In genomic region chr11:126585388-126586302, GRCh38 we compare ENCODE assay signal across 9 cellular contexts.
DNase-seq lines count a peak whose midpoint lies in the region; ATAC-seq and TF ChIP-seq lines count a peak whose summit lies in the region.
"Had no signal": no experiment of that assay in that cellular context is flagged by ENCODE, and none has a peak within 500 bp of the region (broad histone marks: within the 10 kb centered on the region; RNA-seq: fewer than 3 reads in every experiment).

No MANE protein-coding gene starts in this region.

- H3K4me1 Mint-ChIP-seq in WTC11, result peaks cover 16% of the 10 kb centered on the region
- no peaks in the 10 kb centered on the region for H3K4me1 Mint-ChIP-seq in activated CD4-positive, alpha-beta T cell treated with anti-CD3 and anti-CD28 coated beads for 36 hours

- no peak overlapping the region for H3K27ac Mint-ChIP-seq in WTC11
- no peak overlapping the region for H3K27ac Mint-ChIP-seq in activated CD4-positive, alpha-beta T cell treated with anti-CD3 and anti-CD28 coated beads for 36 hours
- H3K27ac Mint-ChIP-seq: stimulated activated naive CD8-positive, alpha-beta T cell treated with anti-CD3 and anti-CD28 coated beads, Interleukin-15, Interleukin-2, amounts not matched to agents 100 ng/mL and 50 ng/mL, for 24 hours had no signal

- peak overlapping the region; percentile 23 for H3K27ac ChIP-seq in subcutaneous abdominal adipose tissue (ENCODE audit: low read depth, low read length)

- peaks cover 0 to 8% (median 4%) of the 10 kb centered on the region in 5 donors for H3K27me3 ChIP-seq in subcutaneous abdominal adipose tissue (ENCODE audit: control insufficient read depth in 5 of 5, insufficient read depth in 4 of 5, low read length in 5 of 5)

- CTCF ChIA-PET in WTC11 (lab: Charles Lee), result interaction anchor here (0.5 to 5.2 kb wide), 18 partner anchors 9 to 405 kb away, joined by 3 to 47 read pairs (median 4); no protein-coding TSS in a partner anchor
- CTCF ChIA-PET in activated CD4-positive, alpha-beta T cell treated with anti-CD3 and anti-CD28 coated beads for 36 hours (lab: Charles Lee), result no interaction called here

- no peak for TF ChIP-seq POLR2A in GM18505 (IDR thresholded peaks at IDR 0.05; ENCODE audit: borderline replicate concordance, extremely low read depth, insufficient read depth, insufficient read length)

- intact Hi-C loops in activated CD4-positive, alpha-beta T cell treated with anti-CD3 and anti-CD28 coated beads for 36 hours (cut with DNase I, micrococcal nuclease), result no loop called here

- POLR2A ChIA-PET in WTC11 (lab: Charles Lee), result interaction anchor here (0.6 to 1.1 kb wide), 4 partner anchors 8 to 288 kb away, joined by 3 to 6 read pairs (median 3); no protein-coding TSS in a partner anchor
- POLR2A ChIA-PET in activated CD4-positive, alpha-beta T cell treated with anti-CD3 and anti-CD28 coated beads for 36 hours (lab: Charles Lee), result interaction anchor here (0.6 kb wide), 1 partner anchor 17 kb away, joined by 3 read pairs; no protein-coding TSS in a partner anchor

- ATAC-seq in WTC11 (peak; percentile 82), GM18505 (IDR thresholded peaks at IDR 0.05; ENCODE audit: unreplicated experiment) (no peak)
- ATAC-seq in activated CD4-positive, alpha-beta T cell treated with anti-CD3 and anti-CD28 coated beads for 36 hours, result no peak

- no peak overlapping the region for H3K4me3 Mint-ChIP-seq in WTC11
- no peak overlapping the region for H3K4me3 Mint-ChIP-seq in activated CD4-positive, alpha-beta T cell treated with anti-CD3 and anti-CD28 coated beads for 36 hours
- H3K4me3 Mint-ChIP-seq: stimulated activated naive CD8-positive, alpha-beta T cell treated with anti-CD3 and anti-CD28 coated beads, Interleukin-15, Interleukin-2, amounts not matched to agents 100 ng/mL and 50 ng/mL, for 24 hours had no signal

- no peak overlapping the region for H3K9ac ChIP-seq in subcutaneous abdominal adipose tissue (ENCODE audit: low read length in 5 of 5)

- H3K9me3 ChIP-seq in iPS-18c (ENCODE audit: control insufficient read depth, insufficient read depth, low read length), result no peaks in the 10 kb centered on the region
- no peaks in the 10 kb centered on the region for H3K9me3 ChIP-seq in subcutaneous abdominal adipose tissue (ENCODE audit: control insufficient read depth in 5 of 5, low read length in 5 of 5)

- in situ Hi-C loops in Caki2 (cut with HindIII; ENCODE audit: low pct_unique_long_range_greater_than_20kb, low sequenced_read_pairs), result no loop called here

- no peaks in the 10 kb centered on the region for H3K36me3 ChIP-seq in subcutaneous abdominal adipose tissue (ENCODE audit: control insufficient read depth in 5 of 5, insufficient read depth in 5 of 5, low read length in 5 of 5)

- H3K4me3 ChIP-seq in iPS-18c (ENCODE audit: insufficient read depth, low read depth, low read length), result peak overlapping the region; percentile 21; the same call in 1 of the 2 replicates
- peak overlapping the region in 4 of 5 donors; percentile 14 to 54 (median 43) for H3K4me3 ChIP-seq in subcutaneous abdominal adipose tissue (ENCODE audit: low read depth in 1 of 5, low read length in 5 of 5)

- H3K36me3 Mint-ChIP-seq in WTC11, result no peaks in the 10 kb centered on the region
- no peaks in the 10 kb centered on the region for H3K36me3 Mint-ChIP-seq in activated CD4-positive, alpha-beta T cell treated with anti-CD3 and anti-CD28 coated beads for 36 hours (ENCODE audit: low read depth)

- no peaks in the 10 kb centered on the region; the same call in 1 of the 2 replicates for H3K27me3 Mint-ChIP-seq in WTC11 (ENCODE audit: low read depth)
- H3K27me3 Mint-ChIP-seq in activated CD4-positive, alpha-beta T cell treated with anti-CD3 and anti-CD28 coated beads for 36 hours, result no peaks in the 10 kb centered on the region

- DNase-seq in Caki2 (ENCODE audit: low read depth) (peak; percentile 85), NCI-H1694 treated with DMSO at 0.1 percent for 48 hours (lab: John Stamatoyannopoulos, UW) (peak; percentile 72), WTC11 (ENCODE audit: low spot score) (peak; percentile 53), HuH-7 (ENCODE audit: low spot score) (no peak)
- no peak for DNase-seq in activated CD4-positive, alpha-beta T cell treated with anti-CD3 and anti-CD28 coated beads for 36 hours

- no peaks in the 10 kb centered on the region for H3K9me3 Mint-ChIP-seq in WTC11
- no peaks in the 10 kb centered on the region for H3K9me3 Mint-ChIP-seq in activated CD4-positive, alpha-beta T cell treated with anti-CD3 and anti-CD28 coated beads for 36 hours (ENCODE audit: low read depth)
- H3K9me3 Mint-ChIP-seq: stimulated activated naive CD8-positive, alpha-beta T cell treated with anti-CD3 and anti-CD28 coated beads, Interleukin-15, Interleukin-2, amounts not matched to agents 100 ng/mL and 50 ng/mL, for 24 hours had no signal

- peaks cover 0 to 14% (median 12%) of the 10 kb centered on the region in 5 donors for H3K4me1 ChIP-seq in subcutaneous abdominal adipose tissue (ENCODE audit: control insufficient read depth in 5 of 5, insufficient read depth in 5 of 5, low read length in 5 of 5)

- TF ChIP-seq CTCF in WTC11 (IDR thresholded peaks at IDR 0.05), result no peak

TF ChIP-seq in WTC11, 78 proteins besides CTCF, POLR2A, EP300 and RAD21:
- TF ChIP-seq, protein P1, sequence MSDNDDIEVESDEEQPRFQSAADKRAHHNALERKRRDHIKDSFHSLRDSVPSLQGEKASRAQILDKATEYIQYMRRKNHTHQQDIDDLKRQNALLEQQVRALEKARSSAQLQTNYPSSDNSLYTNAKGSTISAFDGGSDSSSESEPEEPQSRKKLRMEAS (CRISPR knock-in tag; IDR thresholded peaks at IDR 0.05), result peak; percentile 38
- TF ChIP-seq TEAD1 (CRISPR knock-in tag; IDR thresholded peaks at IDR 0.05), result peak; percentile 29; the same call in 1 of the 2 replicates
- no peak for TF ChIP-seq FOXP1 (CRISPR knock-in tag; IDR thresholded peaks at IDR 0.05; ENCODE audit: borderline replicate concordance)

Comparison
In these comparisons a context has a peak if more than half of its experiments do, and no peak if none do; other contexts are left out.
1. DNase-seq: peak in Caki2 (single experiment), NCI-H1694 treated with DMSO at 0.1 percent for 48 hours (single experiment) and WTC11 (single experiment); none in activated CD4-positive, alpha-beta T cell treated with anti-CD3 and anti-CD28 coated beads for 36 hours (single experiment) and HuH-7 (single experiment).